Comparison of ENCODE assay signal across 23 cellular contexts in genomic region chr9:121810489-121810888, GRCh38.
DNase-seq lines count a peak whose midpoint lies in the region; ATAC-seq and TF ChIP-seq lines count a peak whose summit lies in the region.
"Had no signal": no experiment of that assay in that cellular context is flagged by ENCODE, and none has a peak within 500 bp of the region (broad histone marks: within the 10 kb centered on the region; RNA-seq: fewer than 3 reads in every experiment).

No MANE protein-coding gene starts in this region.

- H3F3A ChIP-seq in smooth muscle cell (ENCODE audit: low read depth), result no peaks in the 10 kb centered on the region
- H3F3A ChIP-seq in GM23338 (replicated peaks; ENCODE audit: low read depth), result no peaks in the 10 kb centered on the region

- DNase-seq in left lobe of liver (ENCODE audit: low spot score), result peak; percentile 72
- peak in 1 of 3 donors; percentile 79 for DNase-seq in right lobe of liver
- DNase-seq in osteoblast (ENCODE audit: insufficient read length, low spot score, missing footprints), result peak; percentile 35
- DNase-seq in smooth muscle cell (lab: John Stamatoyannopoulos, UW; ENCODE audit: unreplicated experiment), result no peak
- DNase-seq in GM23338 (ENCODE audit: low spot score), result no peak
- DNase-seq: 8988T; ACHN; BE2C; C1 segment of cervical spinal cord; CD4-positive, alpha-beta memory T cell; CD4-positive, CD25-positive, alpha-beta regulatory T cell; CD8-positive, alpha-beta memory T cell; COR-L47; DMS 273 treated with DMSO at 0.1 percent for 48 hours; DMS153; DMS53; DMS79; DND-41; EL; GDM1 had no signal

- H3K27me3 ChIP-seq in right lobe of liver, result no peaks in the 10 kb centered on the region
- no peaks in the 10 kb centered on the region for H3K27me3 ChIP-seq in osteoblast (ENCODE audit: insufficient read depth, low read length)
- no peaks in the 10 kb centered on the region for H3K27me3 ChIP-seq in smooth muscle cell (ENCODE audit: low read depth)
- H3K27me3 ChIP-seq in GM23338 (ENCODE audit: insufficient read depth), result no peaks in the 10 kb centered on the region
- H3K27me3 ChIP-seq: BE2C, BLaER1 had no signal

- TF ChIP-seq CTCF in right lobe of liver (IDR thresholded peaks at IDR 0.05), result no peak
- TF ChIP-seq CTCF in osteoblast (IDR thresholded peaks at IDR 0.05; ENCODE audit: extremely low read depth, low read depth, low read length), result no peak
- TF ChIP-seq CTCF in smooth muscle cell (IDR thresholded peaks at IDR 0.05; ENCODE audit: borderline replicate concordance, insufficient read depth, poor library complexity, severe bottlenecking), result no peak
- no peak for TF ChIP-seq CTCF in GM23338 (conservative IDR thresholded peaks at IDR 0.05; ENCODE audit: low read depth in 2 of 2)

- ATAC-seq in left lobe of liver (peak; percentile 72), right lobe of liver (peak; percentile 79 to 86 (median 82)), GM23338 (no peak)
- ATAC-seq: GM12878 had no signal

- H3K36me3 ChIP-seq in right lobe of liver, result no peaks in the 10 kb centered on the region
- H3K36me3 ChIP-seq in osteoblast (ENCODE audit: insufficient read depth, low read length), result no peaks in the 10 kb centered on the region
- H3K36me3 ChIP-seq in smooth muscle cell (ENCODE audit: low read depth), result no peaks in the 10 kb centered on the region
- H3K36me3 ChIP-seq in GM23338 (ENCODE audit: insufficient read depth), result no peaks in the 10 kb centered on the region
- H3K36me3 ChIP-seq: BE2C, BLaER1 had no signal

- H3K9me3 ChIP-seq in right lobe of liver, result no peaks in the 10 kb centered on the region
- no peaks in the 10 kb centered on the region for H3K9me3 ChIP-seq in osteoblast (ENCODE audit: low read depth, low read length)
- no peaks in the 10 kb centered on the region for H3K9me3 ChIP-seq in smooth muscle cell (replicated peaks; ENCODE audit: low read depth)
- H3K9me3 ChIP-seq: BE2C, BLaER1 had no signal

- H3K27ac ChIP-seq in right lobe of liver (peak overlapping the region in 2 of 3 donors; percentile 41 to 62), osteoblast (ENCODE audit: low read depth, low read length) (no peak overlapping the region), smooth muscle cell (ENCODE audit: low read depth) (no peak overlapping the region), GM23338 (ENCODE audit: low read depth) (no peak overlapping the region)
- H3K27ac ChIP-seq: BLaER1 had no signal

- no peaks in the 10 kb centered on the region for H3K36me3 Mint-ChIP-seq in GM23338 (ENCODE audit: low read depth)
- H3K36me3 Mint-ChIP-seq: CD14-positive monocyte; CD4-positive, alpha-beta memory T cell; CD4-positive, CD25-positive, alpha-beta regulatory T cell; CD8-positive, alpha-beta memory T cell had no signal

- TF ChIP-seq POLR2A in right lobe of liver (IDR thresholded peaks at IDR 0.05), result no peak

- no peaks in the 10 kb centered on the region for H4K20me1 ChIP-seq in osteoblast (ENCODE audit: insufficient read depth, low read length)
- H4K20me1 ChIP-seq in smooth muscle cell (ENCODE audit: low read depth), result no peaks in the 10 kb centered on the region
- H4K20me1 ChIP-seq in GM23338 (replicated peaks; ENCODE audit: insufficient read depth), result no peaks in the 10 kb centered on the region
- H4K20me1 ChIP-seq: BLaER1 had no signal

- H3K27ac Mint-ChIP-seq in GM23338, result no peak overlapping the region
- H3K27ac Mint-ChIP-seq: CD14-positive monocyte; CD4-positive, alpha-beta memory T cell; CD4-positive, CD25-positive, alpha-beta regulatory T cell had no signal

- intact Hi-C loops in right lobe of liver (cut with DNase I), result no loop called here

- H3K27me3 Mint-ChIP-seq in GM23338 (ENCODE audit: insufficient read depth, low read depth, poor library complexity), result peaks cover 5% of the 10 kb centered on the region
- H3K27me3 Mint-ChIP-seq: CD4-positive, alpha-beta memory T cell; CD4-positive, CD25-positive, alpha-beta regulatory T cell; CD8-positive, alpha-beta memory T cell had no signal

- no peak overlapping the region for H3K9ac ChIP-seq in smooth muscle cell (ENCODE audit: low read depth)
- H3K9ac ChIP-seq: BLaER1 had no signal

- H3K4me1 Mint-ChIP-seq in GM23338, result peaks cover 25% of the 10 kb centered on the region
- H3K4me1 Mint-ChIP-seq: CD14-positive monocyte; CD4-positive, alpha-beta memory T cell; CD4-positive, CD25-positive, alpha-beta regulatory T cell; CD8-positive, alpha-beta memory T cell had no signal

- H3K4me3 Mint-ChIP-seq in GM23338, result no peak overlapping the region
- H3K4me3 Mint-ChIP-seq: CD14-positive monocyte; CD4-positive, alpha-beta memory T cell; CD4-positive, CD25-positive, alpha-beta regulatory T cell; CD8-positive, alpha-beta memory T cell had no signal

- H3K4me1 ChIP-seq in right lobe of liver, result peaks cover 0 to 32% (median 8%) of the 10 kb centered on the region in 4 donors
- no peaks in the 10 kb centered on the region for H3K4me1 ChIP-seq in osteoblast (ENCODE audit: insufficient read depth, low read length)
- no peaks in the 10 kb centered on the region for H3K4me1 ChIP-seq in smooth muscle cell (ENCODE audit: low read depth)
- H3K4me1 ChIP-seq in GM23338 (ENCODE audit: insufficient read depth), result peaks cover 4% of the 10 kb centered on the region; the same call in 1 of the 2 replicates
- H3K4me1 ChIP-seq: BE2C had no signal

- H3K79me2 ChIP-seq in osteoblast (ENCODE audit: insufficient read depth, low read length) (no peaks in the 10 kb centered on the region), smooth muscle cell (ENCODE audit: low read depth) (no peaks in the 10 kb centered on the region), GM23338 (replicated peaks; ENCODE audit: insufficient read depth) (no peaks in the 10 kb centered on the region)

- H3K4me3 ChIP-seq in right lobe of liver (no peak overlapping the region), osteoblast (ENCODE audit: insufficient read depth, low read length) (no peak overlapping the region), smooth muscle cell (no peak overlapping the region), GM23338 (no peak overlapping the region)
- H3K4me3 ChIP-seq: BLaER1, GM12878 had no signal

- no peaks in the 10 kb centered on the region for H3K9me2 ChIP-seq in GM23338 (ENCODE audit: insufficient read depth)

- H3K4me2 ChIP-seq in osteoblast (ENCODE audit: insufficient read depth, low read length), result no peak overlapping the region
- H3K4me2 ChIP-seq in smooth muscle cell, result no peak overlapping the region
- no peak overlapping the region for H3K4me2 ChIP-seq in GM23338
- H3K4me2 ChIP-seq: BLaER1 had no signal

- no peaks in the 10 kb centered on the region for H3K9me3 Mint-ChIP-seq in GM23338
- H3K9me3 Mint-ChIP-seq: CD4-positive, alpha-beta memory T cell; CD4-positive, CD25-positive, alpha-beta regulatory T cell; CD8-positive, alpha-beta memory T cell had no signal

- 55% methylated on average over 3 of the region's 3 CpGs for WGBS in right lobe of liver (ENCODE audit: insufficient coverage, low coverage, low lambda C conversion rate, missing lambda C conversion rate)
- WGBS in smooth muscle cell (ENCODE audit: low lambda C conversion rate), result 89% methylated on average over 3 of the region's 3 CpGs

- H2AFZ ChIP-seq in osteoblast (ENCODE audit: low read length) (no peak overlapping the region), smooth muscle cell (ENCODE audit: low read depth) (no peak overlapping the region), GM23338 (no peak overlapping the region)

TF ChIP-seq in GM23338, 12 proteins besides CTCF, POLR2A, EP300 and RAD21 (continues in another document):
- no peak for TF ChIP-seq EZH2 (IDR thresholded peaks at IDR 0.05; ENCODE audit: low read depth, unreplicated experiment)
- no peak for TF ChIP-seq ZNF114 (CRISPR knock-in tag; IDR thresholded peaks at IDR 0.05)
- TF ChIP-seq EZH2phosphoT487 (IDR thresholded peaks at IDR 0.05; ENCODE audit: unreplicated experiment), result no peak

Comparison
In these comparisons a context has a peak if more than half of its experiments do, and no peak if none do; other contexts are left out.
1. DNase-seq: peak in left lobe of liver (single experiment) and osteoblast (single experiment); none in smooth muscle cell (single experiment) and GM23338 (single experiment).
2. H3K27ac ChIP-seq: peak in right lobe of liver (2 of 3); none in osteoblast (single experiment), smooth muscle cell (single experiment) and GM23338 (single experiment).